ENCODE assay signal across 8 cellular contexts in the genomic region with DNA sequence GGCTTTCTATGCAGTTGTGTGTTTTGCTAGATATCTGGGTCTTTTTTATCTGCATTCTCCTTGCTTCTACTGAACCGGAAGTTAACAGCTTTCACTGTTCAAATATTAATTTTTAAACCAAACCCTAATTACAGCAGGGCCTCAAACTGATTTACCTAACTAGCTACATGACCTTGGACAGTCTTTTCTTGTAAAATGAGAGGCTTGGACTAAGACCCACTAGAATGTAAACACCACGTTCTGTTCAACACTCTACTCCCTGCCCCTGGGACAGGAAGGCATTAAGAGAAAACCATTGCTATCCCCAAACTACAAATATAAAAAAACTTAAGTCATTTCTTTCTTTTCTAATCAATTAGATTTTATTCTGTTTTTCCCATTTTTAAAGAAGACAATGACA. TPM values are rescaled to one million over a fixed set of nuclear protein-coding genes. Genes with fewer than 3 reads are reported as not detected.
DNase-seq lines count a peak whose midpoint lies in the region; ATAC-seq and TF ChIP-seq lines count a peak whose summit lies in the region.

No MANE protein-coding gene starts in this region.

- H3K36me3 Mint-ChIP-seq in osteocyte (ENCODE audit: unreplicated experiment), result no peaks in the 10 kb centered on the region

- H3K27me3 Mint-ChIP-seq in osteocyte (ENCODE audit: unreplicated experiment), result no peaks in the 10 kb centered on the region

- intact Hi-C loops in body of pancreas (cut with DNase I), result no loop called here

- peaks cover 56% of the 10 kb centered on the region for H3K4me1 ChIP-seq in body of pancreas

- H3K27ac ChIP-seq in body of pancreas, result peak overlapping the region; percentile 10 to 94 (median 92)

- ATAC-seq in HG03196 (IDR thresholded peaks at IDR 0.05; ENCODE audit: unreplicated experiment), result peak; percentile 22
- ATAC-seq in body of pancreas, result no peak

- no peak for TF ChIP-seq POLR2A in body of pancreas (IDR thresholded peaks at IDR 0.05)

- H3K27ac Mint-ChIP-seq in osteocyte (ENCODE audit: unreplicated experiment), result peak overlapping the region; percentile 43

- H3K9me3 Mint-ChIP-seq in osteocyte (ENCODE audit: unreplicated experiment), result no peaks in the 10 kb centered on the region

- no peak overlapping the region for H3K4me3 Mint-ChIP-seq in osteocyte (ENCODE audit: unreplicated experiment)

- H3K27me3 ChIP-seq in body of pancreas (no peaks in the 10 kb centered on the region), MG63 (no peaks in the 10 kb centered on the region)

- no peak for DNase-seq in GM12864 (ENCODE audit: low read depth)
- DNase-seq in body of pancreas, result no peak
- no peak for DNase-seq in osteocyte (ENCODE audit: extremely low spot score, unreplicated experiment)
- no peak for DNase-seq in MG63
- DNase-seq in stimulated activated CD4-positive, alpha-beta T cell treated with anti-CD3 and anti-CD28 coated beads, Interleukin-2, amount 100 ng/mL, for 24 hours, result no peak
- DNase-seq in stimulated activated CD4-positive, alpha-beta T cell treated with anti-CD3 and anti-CD28 coated beads, Interleukin-4, amount 100 ng/mL, for 1 hour, result no peak
- no peak for DNase-seq in SHP77 (lab: John Stamatoyannopoulos, UW)

- peaks cover 75% of the 10 kb centered on the region for H3K4me1 Mint-ChIP-seq in osteocyte (ENCODE audit: unreplicated experiment)

- TF ChIP-seq CTCF in GM12864 (IDR thresholded peaks at IDR 0.05; ENCODE audit: low read depth, low read length, missing control alignments), result no peak
- no peak for TF ChIP-seq CTCF in body of pancreas (IDR thresholded peaks at IDR 0.05)
- TF ChIP-seq CTCF in osteocyte (IDR thresholded peaks at IDR 0.05), result no peak

- no peaks in the 10 kb centered on the region for H3K9me3 ChIP-seq in body of pancreas
- no peaks in the 10 kb centered on the region for H3K9me3 ChIP-seq in MG63

- 5% methylated on average over 2 of the region's 2 CpGs for WGBS in body of pancreas, 2 donors

- H3K4me3 ChIP-seq in GM12864 (ENCODE audit: low read depth, low read length) (peak overlapping the region; percentile 18; the same call in 1 of the 2 replicates), body of pancreas (no peak overlapping the region), MG63 (no peak overlapping the region)

- H3K36me3 ChIP-seq in body of pancreas (replicated peaks in 1 of 2; ENCODE audit: insufficient read depth in 1 of 2, low read depth in 2 of 2) (no peaks in the 10 kb centered on the region), MG63 (no peaks in the 10 kb centered on the region; the same call in 1 of the 2 replicates)

RNA-seq across cellular contexts. Expression of a gene that starts 3.7 kb away (rescaled TPM):
- total RNA-seq in body of pancreas (10 to 100 TPM; 28.3 to 68.6 TPM), osteocyte (32.1 and 37.5 TPM in 2 replicates)
- 9.9 and 12.3 TPM in 2 replicates for total RNA-seq in MG63 (2014; rRNA removed; shearing (Covaris generic); ENCODE audit: low replicate concordance)
